Comparison of ENCODE assay signal across 1 cellular context in the genomic region with DNA sequence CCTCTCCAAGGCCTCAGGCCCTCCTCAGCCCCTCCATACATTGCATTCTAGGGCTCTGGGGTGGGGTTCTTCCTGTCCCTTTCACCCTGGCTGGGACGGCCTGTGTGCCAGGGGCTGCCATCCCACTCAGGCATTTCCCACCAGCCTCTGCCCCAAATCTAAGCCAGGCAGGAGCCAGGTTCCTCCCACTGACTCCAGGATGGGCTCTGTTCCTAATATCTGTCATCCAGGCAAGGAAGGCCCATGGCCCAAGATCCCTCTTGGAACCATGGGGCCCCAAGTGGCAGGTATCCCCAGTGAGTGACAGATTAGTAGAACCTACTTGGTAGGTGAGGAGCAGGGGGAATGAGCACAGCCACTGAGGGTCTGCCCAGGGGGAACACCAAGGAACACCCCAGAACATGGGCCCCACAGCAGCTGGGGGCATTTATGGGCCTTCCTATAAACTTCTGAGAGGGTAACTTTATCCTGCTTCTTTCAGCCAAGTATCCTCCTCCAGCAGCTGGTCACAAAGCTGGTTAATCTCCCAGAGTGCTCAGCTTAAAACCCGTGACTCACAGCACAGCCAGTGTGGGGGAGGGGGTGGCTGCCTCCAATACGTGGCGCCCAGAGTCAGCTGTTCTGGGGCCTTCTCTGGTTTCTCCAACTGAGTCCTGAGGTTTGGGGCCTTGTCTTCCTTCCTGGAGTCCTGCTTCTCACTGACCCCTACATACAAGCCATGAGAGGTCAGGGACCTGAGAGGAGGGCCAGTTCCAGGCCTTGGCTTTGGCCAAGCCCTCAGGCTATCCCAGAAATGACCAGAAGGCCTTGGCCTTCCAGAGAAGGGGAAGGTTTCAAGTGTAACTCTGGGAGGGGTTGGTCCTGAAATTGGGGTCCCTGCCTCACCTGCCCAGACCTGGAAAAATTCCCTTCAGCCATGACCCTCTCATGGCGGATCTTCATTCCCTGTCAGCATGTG.
TF ChIP-seq lines count a peak whose summit lies in the region.

No MANE protein-coding gene starts in this region.

TF ChIP-seq in H1, 55 proteins besides CTCF, POLR2A, EP300 and RAD21:
- TF ChIP-seq KDM4A (IDR thresholded peaks at IDR 0.05; ENCODE audit: low read depth, low read length, severe bottlenecking) (no peak), RBBP5 (IDR thresholded peaks at IDR 0.05; ENCODE audit: borderline replicate concordance, low read depth, low read length) (no peak), BRCA1 (IDR thresholded peaks at IDR 0.05; ENCODE audit: low read depth, low read length) (no peak), PHF8 (conservative IDR thresholded peaks at IDR 0.05; ENCODE audit: low read depth, low read length) (no peak)
